ENCODE assay signal across 11 cellular contexts in the genomic region with DNA sequence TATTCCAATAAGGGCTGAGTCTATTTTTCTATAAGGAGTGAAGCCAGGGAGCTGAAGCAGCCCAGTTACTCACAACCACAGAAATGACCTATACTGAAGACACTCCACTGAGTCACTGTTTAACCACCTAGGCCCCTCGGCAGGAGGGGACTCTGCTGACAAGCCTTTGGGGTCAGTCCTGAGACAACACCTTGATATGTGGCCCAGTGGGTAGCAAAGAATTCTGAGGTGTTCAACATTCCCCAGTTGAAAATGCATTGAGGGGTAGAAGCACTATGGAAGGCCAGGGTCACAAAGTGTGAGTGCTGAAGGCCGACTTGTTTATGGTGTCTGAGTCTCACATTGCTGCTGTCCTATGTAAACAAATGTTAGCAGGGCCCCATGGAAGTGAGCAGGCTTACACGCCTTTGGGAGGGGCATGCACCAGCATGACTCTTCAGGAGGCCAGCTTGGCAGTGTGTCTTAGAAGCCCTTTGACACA.
DNase-seq lines count a peak whose midpoint lies in the region; ATAC-seq and TF ChIP-seq lines count a peak whose summit lies in the region.
"Had no signal": no experiment of that assay in that cellular context is flagged by ENCODE, and none has a peak within 500 bp of the region (broad histone marks: within the 10 kb centered on the region; RNA-seq: fewer than 3 reads in every experiment).

No MANE protein-coding gene starts in this region.

- H3K4me1 Mint-ChIP-seq in natural killer cell: peaks cover 0 to 8% of the 10 kb centered on the region in 2 donors

- TF ChIP-seq CTCF in AG04450 (IDR thresholded peaks at IDR 0.05; ENCODE audit: low read depth, low read length) (no peak), kidney epithelial cell (IDR thresholded peaks at IDR 0.05; ENCODE audit: insufficient read depth, low read length, poor library complexity, severe bottlenecking) (no peak), gastrocnemius medialis (IDR thresholded peaks at IDR 0.05 in 4 of 5, conservative IDR thresholded peaks at IDR 0.05 in 1 of 5) (no peak), natural killer cell (IDR thresholded peaks at IDR 0.05) (no peak)

- POLR2A ChIA-PET in AG04450 (lab: Yijun Ruan, JAX): no interaction called here

- H3K4me1 ChIP-seq in adipocyte (ENCODE audit: control insufficient read depth, insufficient read depth, low read length): peaks cover 23% of the 10 kb centered on the region
- H3K4me1 ChIP-seq in gastrocnemius medialis: no peaks in the 10 kb centered on the region
- H3K4me1 ChIP-seq: uterus had no signal

- H3K36me3 ChIP-seq in adipocyte (ENCODE audit: control insufficient read depth, insufficient read depth, low read length, severe bottlenecking): no peaks in the 10 kb centered on the region
- H3K36me3 ChIP-seq in kidney epithelial cell (ENCODE audit: control insufficient read depth, insufficient read depth, low read length): no peaks in the 10 kb centered on the region
- H3K36me3 ChIP-seq in gastrocnemius medialis: no peaks in the 10 kb centered on the region
- H3K36me3 ChIP-seq: uterus had no signal

- in situ Hi-C loops in gastrocnemius medialis (cut with MboI; ENCODE audit: low sequenced_read_pairs in 4 of 4): no loop called here

- H3K9me3 Mint-ChIP-seq in natural killer cell: no peaks in the 10 kb centered on the region

- TF ChIP-seq POLR2A in gastrocnemius medialis (IDR thresholded peaks at IDR 0.05): no peak

- H3K4me3 Mint-ChIP-seq in natural killer cell: no peak overlapping the region

- intact Hi-C loops in gastrocnemius medialis (cut with DNase I; ENCODE audit: low total_unique reads): no loop called here
- intact Hi-C loops in natural killer cell (cut with micrococcal nuclease): no loop called here

- CTCF ChIA-PET in AG04450 (lab: Charles Lee): no interaction called here

- H3K9ac ChIP-seq in adipocyte (ENCODE audit: low read length): no peak overlapping the region

- H3K9me3 ChIP-seq in AG04450 (ENCODE audit: control insufficient read depth, insufficient read depth, low read length): no peaks in the 10 kb centered on the region
- peaks cover 2% of the 10 kb centered on the region for H3K9me3 ChIP-seq in adipocyte (ENCODE audit: control insufficient read depth, low read length)
- H3K9me3 ChIP-seq in gastrocnemius medialis: no peaks in the 10 kb centered on the region
- H3K9me3 ChIP-seq: uterus had no signal

- ATAC-seq in HG02885 (IDR thresholded peaks at IDR 0.05; ENCODE audit: poor library complexity, unreplicated experiment) (no peak), gastrocnemius medialis (no peak), natural killer cell (no peak)

- H3K27me3 ChIP-seq in AG04450 (ENCODE audit: control insufficient read depth, insufficient read depth, low read length) (no peaks in the 10 kb centered on the region), adipocyte (replicated peaks; ENCODE audit: control insufficient read depth, insufficient read depth, low read length) (no peaks in the 10 kb centered on the region), kidney epithelial cell (ENCODE audit: control insufficient read depth, insufficient read depth, low read length) (no peaks in the 10 kb centered on the region), gastrocnemius medialis (no peaks in the 10 kb centered on the region)
- H3K27me3 ChIP-seq: uterus had no signal

- no peak overlapping the region for H3K27ac Mint-ChIP-seq in natural killer cell

- DNase-seq in AG04450 (ENCODE audit: low read depth, low spot score): peak; percentile 26
- DNase-seq in HK-2 (ENCODE audit: unreplicated experiment): peak; percentile 23
- DNase-seq in adipocyte (ENCODE audit: low read depth): peak; percentile 61
- DNase-seq in kidney epithelial cell (ENCODE audit: low read depth): peak; percentile 58
- DNase-seq in medulla oblongata (ENCODE audit: extremely low spot score): no peak
- no peak for DNase-seq in gastrocnemius medialis
- DNase-seq in natural killer cell: no peak
- DNase-seq: activated CD8-positive, alpha-beta memory T cell treated with anti-CD3 and anti-CD28 coated beads for 24 hours; uterus had no signal

- H3K4me3 ChIP-seq in AG04450 (ENCODE audit: low read depth, low read length) (no peak overlapping the region), adipocyte (ENCODE audit: low read length) (no peak overlapping the region), kidney epithelial cell (ENCODE audit: low read depth, low read length) (no peak overlapping the region), gastrocnemius medialis (no peak overlapping the region)
- H3K4me3 ChIP-seq: SK-N-MC, uterus had no signal

- peak overlapping the region; percentile 85 for H3K27ac ChIP-seq in AG04450 (ENCODE audit: low read depth, low read length)
- no peak overlapping the region for H3K27ac ChIP-seq in gastrocnemius medialis
- H3K27ac ChIP-seq: SK-N-MC, uterus had no signal

- H3K36me3 Mint-ChIP-seq in natural killer cell: no peaks in the 10 kb centered on the region

- peaks cover 3 to 8% of the 10 kb centered on the region in 2 donors for H3K27me3 Mint-ChIP-seq in natural killer cell (ENCODE audit: low read depth in 2 of 2)

Comparison
In these comparisons a context has a peak if more than half of its experiments do, and no peak if none do; other contexts are left out.
1. DNase-seq: peak in AG04450 (single experiment), HK-2 (single experiment), adipocyte (single experiment) and kidney epithelial cell (single experiment); none in medulla oblongata (single experiment), gastrocnemius medialis (0 of 2) and natural killer cell (single experiment).